Comparison of ENCODE assay signal across 13 cellular contexts in genomic region chr13:74243637-74244526, GRCh38.
DNase-seq lines count a peak whose midpoint lies in the region; ATAC-seq, FAIRE-seq and TF ChIP-seq lines count a peak whose summit lies in the region.
"Had no signal": no experiment of that assay in that cellular context is flagged by ENCODE, and none has a peak within 500 bp of the region (broad histone marks: within the 10 kb centered on the region; RNA-seq: fewer than 3 reads in every experiment).

No MANE protein-coding gene starts in this region.

- H3K9me3 Mint-ChIP-seq in CD4-positive, alpha-beta T cell: peaks cover 8% of the 10 kb centered on the region
- H3K9me3 Mint-ChIP-seq in astrocyte (ENCODE audit: unreplicated experiment) (peaks cover 6% of the 10 kb centered on the region), progenitor cell of endocrine pancreas (ENCODE audit: low read depth) (peaks cover 9% of the 10 kb centered on the region)

- H3K27me3 ChIP-seq in CD4-positive, alpha-beta T cell (ENCODE audit: control insufficient read depth, insufficient read depth, low read length): no peaks in the 10 kb centered on the region
- H3K27me3 ChIP-seq in astrocyte (ENCODE audit: insufficient read depth, low read length): no peaks in the 10 kb centered on the region
- H3K27me3 ChIP-seq: pancreas, thyroid gland had no signal

- POLR2A ChIA-PET in CD4-positive, alpha-beta T cell (lab: Charles Lee): interaction anchor here (0.7 to 5.0 kb wide), 10 partner anchors 9 to 1014 kb away, joined by 3 to 36 read pairs (median 5); partner anchors contain the start of gene KLF12

- no peak overlapping the region for H2AFZ ChIP-seq in astrocyte (ENCODE audit: low read depth, low read length)

- peak overlapping the region; percentile 64 for H3K4me3 Mint-ChIP-seq in CD4-positive, alpha-beta T cell
- H3K4me3 Mint-ChIP-seq in astrocyte (ENCODE audit: unreplicated experiment) (no peak overlapping the region), progenitor cell of endocrine pancreas (ENCODE audit: low read depth) (no peak overlapping the region)

- no peak for TF ChIP-seq CTCF in CD4-positive, alpha-beta T cell (IDR thresholded peaks at IDR 0.05)
- TF ChIP-seq CTCF in astrocyte (IDR thresholded peaks at IDR 0.05; ENCODE audit: insufficient read depth, low read depth, low read length) (no peak), progenitor cell of endocrine pancreas (IDR thresholded peaks at IDR 0.05; ENCODE audit: unreplicated experiment) (no peak)

- H3K4me2 ChIP-seq in astrocyte (ENCODE audit: low read length): peak overlapping the region; percentile 70

- no peak for DNase-seq in CD4-positive, alpha-beta T cell
- DNase-seq in HT1080 (ENCODE audit: low read depth) (peak; percentile 94), astrocyte (ENCODE audit: low read depth) (peak; percentile 79), kidney tubule cell (ENCODE audit: low spot score) (peak; percentile 53), progenitor cell of endocrine pancreas (ENCODE audit: low spot score, unreplicated experiment) (no peak), NCI-H187 (lab: John Stamatoyannopoulos, UW) (no peak), Ammon's horn (ENCODE audit: low spot score) (no peak)
- DNase-seq: NCI-H774, pancreas, thyroid gland had no signal

- H3K36me3 ChIP-seq in astrocyte (ENCODE audit: insufficient read depth, low read length): no peaks in the 10 kb centered on the region
- H3K36me3 ChIP-seq: pancreas, thyroid gland had no signal

- H3K9ac ChIP-seq in astrocyte (ENCODE audit: low read length): peak overlapping the region; percentile 25

- intact Hi-C loops in CD4-positive, alpha-beta T cell (cut with DNase I, micrococcal nuclease): loop anchor here in 1 of 2 experiments (2.0 kb wide), 1 partner anchor 43 kb away; no protein-coding TSS in a partner anchor

- H3K4me3 ChIP-seq in astrocyte (ENCODE audit: insufficient read depth, low read depth, low read length): no peak overlapping the region
- H3K4me3 ChIP-seq: pancreas, thyroid gland had no signal

- ATAC-seq in CD4-positive, alpha-beta T cell (ENCODE audit: poor library complexity): peak; percentile 81
- no peak for ATAC-seq in GM21723 (IDR thresholded peaks at IDR 0.05; ENCODE audit: unreplicated experiment)
- ATAC-seq: left lobe of liver, pancreas had no signal

- peaks cover 71% of the 10 kb centered on the region for H3K4me1 Mint-ChIP-seq in CD4-positive, alpha-beta T cell (ENCODE audit: low read depth)
- peaks cover 10% of the 10 kb centered on the region for H3K4me1 Mint-ChIP-seq in astrocyte (ENCODE audit: low read depth, unreplicated experiment)
- H3K4me1 Mint-ChIP-seq in progenitor cell of endocrine pancreas (ENCODE audit: low read depth): no peaks in the 10 kb centered on the region

- H3K79me2 ChIP-seq in astrocyte (ENCODE audit: insufficient read depth, low read length): no peaks in the 10 kb centered on the region

- FAIRE-seq in astrocyte (lab: Jason Lieb, UNC): peak; percentile 96
- FAIRE-seq: endometrium, pancreas had no signal

- H3K9me3 ChIP-seq in CD4-positive, alpha-beta T cell (ENCODE audit: control insufficient read depth, low read length): no peaks in the 10 kb centered on the region
- H3K9me3 ChIP-seq in astrocyte (ENCODE audit: insufficient read depth, low read depth, low read length): peaks cover 3% of the 10 kb centered on the region
- H3K9me3 ChIP-seq: pancreas, thyroid gland had no signal

- H4K20me1 ChIP-seq in astrocyte (ENCODE audit: insufficient read depth, low read length): no peaks in the 10 kb centered on the region

- peak overlapping the region; percentile 59 for H3K27ac ChIP-seq in CD4-positive, alpha-beta T cell (ENCODE audit: low read depth, low read length)
- H3K27ac ChIP-seq in astrocyte (ENCODE audit: low read depth, low read length): peak overlapping the region; percentile 82
- H3K27ac ChIP-seq: pancreas, thyroid gland had no signal

- H3K36me3 Mint-ChIP-seq in CD4-positive, alpha-beta T cell (ENCODE audit: low read depth): peaks cover 29% of the 10 kb centered on the region
- H3K36me3 Mint-ChIP-seq in astrocyte (ENCODE audit: low read depth, unreplicated experiment) (peaks cover 7% of the 10 kb centered on the region), progenitor cell of endocrine pancreas (ENCODE audit: insufficient read depth) (peaks cover 3% of the 10 kb centered on the region)

- peaks cover 8% of the 10 kb centered on the region for H3K4me1 ChIP-seq in astrocyte (ENCODE audit: insufficient read depth, low read length)
- H3K4me1 ChIP-seq: pancreas had no signal

- H3K27ac Mint-ChIP-seq in CD4-positive, alpha-beta T cell: peak overlapping the region; percentile 91
- H3K27ac Mint-ChIP-seq in astrocyte (ENCODE audit: unreplicated experiment) (peak overlapping the region; percentile 16), progenitor cell of endocrine pancreas (no peak overlapping the region)

- CTCF ChIA-PET in CD4-positive, alpha-beta T cell (lab: Charles Lee): interaction anchor here (1.9 kb wide), 1 partner anchor 44 kb away, joined by 6 read pairs; no protein-coding TSS in a partner anchor

- H3K27me3 Mint-ChIP-seq in CD4-positive, alpha-beta T cell: no peaks in the 10 kb centered on the region
- H3K27me3 Mint-ChIP-seq in astrocyte (ENCODE audit: low read depth, unreplicated experiment) (no peaks in the 10 kb centered on the region), progenitor cell of endocrine pancreas (peaks cover 17% of the 10 kb centered on the region)

Comparison
In these comparisons a context has a peak if more than half of its experiments do, and no peak if none do; other contexts are left out.
1. DNase-seq: peak in HT1080 (single experiment), astrocyte (single experiment) and kidney tubule cell (single experiment); none in CD4-positive, alpha-beta T cell (0 of 10), progenitor cell of endocrine pancreas (single experiment), NCI-H187 (0 of 2) and Ammon's horn (single experiment).